10 cellular contexts compared by ENCODE assay signal in genomic region chr6:11921017-11921438, GRCh38.
DNase-seq lines count a peak whose midpoint lies in the region; ATAC-seq and TF ChIP-seq lines count a peak whose summit lies in the region.
"Had no signal": no experiment of that assay in that cellular context is flagged by ENCODE, and none has a peak within 500 bp of the region (broad histone marks: within the 10 kb centered on the region; RNA-seq: fewer than 3 reads in every experiment).

No MANE protein-coding gene starts in this region.

- H3K9me3 ChIP-seq in mucosa of descending colon (no peaks in the 10 kb centered on the region), HAP-1 (no peaks in the 10 kb centered on the region)
- H3K9me3 ChIP-seq: BLaER1 had no signal

- intact Hi-C loops in mucosa of descending colon (cut with DNase I, micrococcal nuclease), result no loop called here

- DNase-seq in A172 (ENCODE audit: low spot score), result peak; percentile 89
- DNase-seq in LoVo (ENCODE audit: low spot score), result peak; percentile 51
- peak; percentile 61 for DNase-seq in epidermal melanocyte (ENCODE audit: insufficient read length, low spot score)
- DNase-seq in mucosa of descending colon, result peak; percentile 62 to 67 (median 66)
- DNase-seq in HAP-1 (ENCODE audit: low spot score in 2 of 2), result no peak
- DNase-seq in T-helper 9 cell, result no peak
- no peak for DNase-seq in activated CD8-positive, alpha-beta memory T cell treated with anti-CD3 and anti-CD28 coated beads for 24 hours
- DNase-seq: NCI-H524 had no signal

- ATAC-seq in mucosa of descending colon, result peak; percentile 87
- no peak for ATAC-seq in HG03025 (IDR thresholded peaks at IDR 0.05; ENCODE audit: low FRiP score, unreplicated experiment)

- H3K36me3 ChIP-seq in mucosa of descending colon (ENCODE audit: low read depth) (no peaks in the 10 kb centered on the region), HAP-1 (replicated peaks) (no peaks in the 10 kb centered on the region)
- H3K36me3 ChIP-seq: BLaER1 had no signal

- in situ Hi-C loops in HAP-1 (cut with MboI; ENCODE audit: low sequenced_read_pairs), result no loop called here

- H3K27me3 ChIP-seq in HAP-1 (ENCODE audit: low read depth), result no peaks in the 10 kb centered on the region
- H3K27me3 ChIP-seq: BLaER1 had no signal

- H3K4me1 ChIP-seq in mucosa of descending colon (ENCODE audit: low read depth), result peaks cover 12% of the 10 kb centered on the region
- no peaks in the 10 kb centered on the region for H3K4me1 ChIP-seq in HAP-1
- H3K4me1 ChIP-seq: BLaER1 had no signal

- no peak for TF ChIP-seq CTCF in mucosa of descending colon (IDR thresholded peaks at IDR 0.05)

- H3K4me3 ChIP-seq in mucosa of descending colon (no peak overlapping the region), HAP-1 (no peak overlapping the region)
- H3K4me3 ChIP-seq: BLaER1 had no signal

Comparison
In these comparisons a context has a peak if more than half of its experiments do, and no peak if none do; other contexts are left out.
1. DNase-seq: peak in A172 (single experiment), LoVo (single experiment), epidermal melanocyte (single experiment) and mucosa of descending colon (3 of 3); none in HAP-1 (0 of 2), T-helper 9 cell (single experiment) and activated CD8-positive, alpha-beta memory T cell treated with anti-CD3 and anti-CD28 coated beads for 24 hours (single experiment).